In the genomic region with DNA sequence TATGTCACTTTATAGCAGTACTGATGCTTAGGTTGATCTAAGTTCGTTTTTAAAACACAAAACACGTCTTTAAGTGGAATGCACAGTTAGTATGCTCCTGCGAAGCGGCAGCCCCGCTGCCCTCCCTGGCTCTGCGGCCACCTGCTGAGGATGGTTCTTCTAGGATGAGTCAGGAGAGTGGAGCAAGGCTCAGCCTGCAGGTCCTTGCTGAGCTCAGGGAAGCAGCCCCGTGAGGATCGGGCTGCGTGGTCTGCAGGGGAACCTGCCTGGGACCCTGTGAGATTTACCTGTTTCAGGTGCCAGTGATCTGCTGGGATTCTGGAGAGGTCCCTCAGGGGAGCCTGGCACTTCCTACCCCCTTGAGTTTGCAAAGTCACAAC, we compare ENCODE assay signal across 12 cellular contexts. TPM values are rescaled to one million over a fixed set of nuclear protein-coding genes. Genes with fewer than 3 reads are reported as not detected.
A peak's percentile ranks its signal among the peaks of the same experiment; 100 is the strongest.
DNase-seq lines count a peak whose midpoint lies in the region; ATAC-seq and TF ChIP-seq lines count a peak whose summit lies in the region.
"Had no signal": no experiment of that assay in that cellular context is flagged by ENCODE, and none has a peak within 500 bp of the region (broad histone marks: within the 10 kb centered on the region; RNA-seq: fewer than 3 reads in every experiment).

No MANE protein-coding gene starts in this region.

- TF ChIP-seq CTCF in Panc1 (IDR thresholded peaks at IDR 0.05) (no peak), epithelial cell of esophagus (IDR thresholded peaks at IDR 0.05; ENCODE audit: insufficient read depth, low read depth, low read length, missing control alignments) (no peak)

- H3K27me3 ChIP-seq in Panc1 (ENCODE audit: control insufficient read depth, insufficient read depth, low read length) (no peaks in the 10 kb centered on the region), skeletal muscle satellite cell (ENCODE audit: control insufficient read depth, insufficient read depth, low read length) (no peaks in the 10 kb centered on the region)
- H3K27me3 ChIP-seq: esophagus squamous epithelium had no signal

- ATAC-seq in Panc1 (peak; percentile 55), GM19395 (IDR thresholded peaks at IDR 0.05; ENCODE audit: unreplicated experiment) (no peak), GM21576 (IDR thresholded peaks at IDR 0.05; ENCODE audit: unreplicated experiment) (no peak)

- no TSS peak for BruUV-seq in Panc1 (replicated peaks; lab: Mats Ljungman, UMichigan)

- DNase-seq in DMS53 (lab: John Stamatoyannopoulos, UW) (peak; percentile 6), DMS53 treated with DMSO at 0.1 percent for 48 hours (lab: John Stamatoyannopoulos, UW; ENCODE audit: unreplicated experiment) (no peak), Panc1 (ENCODE audit: low read depth, low spot score) (no peak), epithelial cell of esophagus (ENCODE audit: low read depth) (peak; percentile 56), CD1c-positive myeloid dendritic cell (ENCODE audit: extremely low spot score) (no peak)
- DNase-seq: activated naive CD8-positive, alpha-beta T cell treated with anti-CD3 and anti-CD28 coated beads for 36 hours; esophagus squamous epithelium; NCI-H1436 had no signal

- peaks cover 73% of the 10 kb centered on the region for H3K4me1 ChIP-seq in Panc1 (ENCODE audit: control insufficient read depth, insufficient read depth, low read length)
- peaks cover 69% of the 10 kb centered on the region for H3K4me1 ChIP-seq in skeletal muscle satellite cell (ENCODE audit: control insufficient read depth, insufficient read depth, low read length)

- POLR2A ChIA-PET in Panc1 (lab: Charles Lee), result no interaction called here

- H3K36me3 ChIP-seq in Panc1 (ENCODE audit: control insufficient read depth, insufficient read depth, low read length), result no peaks in the 10 kb centered on the region
- H3K36me3 ChIP-seq in skeletal muscle satellite cell (ENCODE audit: insufficient read depth, low read length), result peaks cover 50% of the 10 kb centered on the region

- peak overlapping the region; percentile 91 for H3K27ac ChIP-seq in Panc1 (ENCODE audit: low read length)
- H3K27ac ChIP-seq: HL-60 had no signal

- no peak overlapping the region for H3K4me2 ChIP-seq in skeletal muscle satellite cell (ENCODE audit: low read length)

- no peak overlapping the region for H3K4me3 ChIP-seq in Panc1 (ENCODE audit: low read depth in 2 of 2, low read length in 2 of 2)
- H3K4me3 ChIP-seq in epithelial cell of esophagus (ENCODE audit: low read length), result no peak overlapping the region
- H3K4me3 ChIP-seq in skeletal muscle satellite cell (ENCODE audit: low read length), result no peak overlapping the region
- H3K4me3 ChIP-seq: esophagus squamous epithelium had no signal

- CTCF ChIA-PET in Panc1 (lab: Charles Lee), result interaction anchor here (1.0 kb wide), 1 partner anchor 13 kb away, joined by 5 read pairs; no protein-coding TSS in a partner anchor

- H3K9me3 ChIP-seq in Panc1 (ENCODE audit: control insufficient read depth, insufficient read depth, low read depth, low read length) (no peaks in the 10 kb centered on the region), skeletal muscle satellite cell (replicated peaks; ENCODE audit: low read length) (no peaks in the 10 kb centered on the region)
- H3K9me3 ChIP-seq: esophagus squamous epithelium had no signal

- in situ Hi-C loops in Panc1 (cut with HindIII; ENCODE audit: low pct_unique_long_range_greater_than_20kb, low sequenced_read_pairs), result no loop called here

- intact Hi-C loops in Panc1 (cut with micrococcal nuclease; ENCODE audit: unreplicated experiment), result no loop called here

- H3K9ac ChIP-seq in skeletal muscle satellite cell (ENCODE audit: low read depth, low read length), result peak overlapping the region; percentile 62

RNA-seq across cellular contexts. Expression of a gene that starts 57.5 kb away (rescaled TPM):
- 70.0 TPM for total RNA-seq in Panc1 (2021; ENCODE audit: unreplicated experiment)
- polyA plus RNA-seq in Panc1 (2012; ENCODE audit: insufficient read length), result 38.7 TPM
- 23.6 and 32.5 TPM in 2 replicates for total RNA-seq in skeletal muscle satellite cell (2012; rRNA removed)

Comparison
In these comparisons a context has a peak if more than half of its experiments do, and no peak if none do; other contexts are left out.
1. DNase-seq: peak in DMS53 (single experiment) and epithelial cell of esophagus (single experiment); none in DMS53 treated with DMSO at 0.1 percent for 48 hours (single experiment), Panc1 (single experiment) and CD1c-positive myeloid dendritic cell (single experiment).